ENCODE assay signal across 15 cellular contexts in genomic region chr14:85572845-85573244, GRCh38. TPM values are rescaled to one million over a fixed set of nuclear protein-coding genes. Genes with fewer than 3 reads are reported as not detected.
DNase-seq lines count a peak whose midpoint lies in the region; ATAC-seq and TF ChIP-seq lines count a peak whose summit lies in the region.
"Had no signal": no experiment of that assay in that cellular context is flagged by ENCODE, and none has a peak within 500 bp of the region (broad histone marks: within the 10 kb centered on the region; RNA-seq: fewer than 3 reads in every experiment).

No MANE protein-coding gene starts in this region.

- H3K27ac ChIP-seq in breast epithelium (no peak overlapping the region), temporal lobe (ENCODE audit: low read depth, low read length) (peak overlapping the region; percentile 6)
- H3K27ac ChIP-seq: thoracic aorta, WERI-Rb-1 had no signal

- no peak overlapping the region for H3K4me3 ChIP-seq in breast epithelium
- H3K4me3 ChIP-seq: thoracic aorta had no signal

- POLR2A ChIA-PET in MCF 10A (lab: Yijun Ruan, JAX), result interaction anchor here (0.7 to 1.3 kb wide), 3 partner anchors 10 to 42 kb away, joined by 3 to 4 read pairs (median 3); no protein-coding TSS in a partner anchor

- TF ChIP-seq CTCF in MCF 10A (IDR thresholded peaks at IDR 0.05; ENCODE audit: unreplicated experiment) (no peak), breast epithelium (IDR thresholded peaks at IDR 0.05) (no peak)

- H3K27me3 ChIP-seq in breast epithelium, result no peaks in the 10 kb centered on the region

- H3K27me3 Mint-ChIP-seq in MCF 10A (ENCODE audit: insufficient read depth, unreplicated experiment), result no peaks in the 10 kb centered on the region

- DNase-seq in MCF 10A (ENCODE audit: unreplicated experiment) (peak; percentile 73), breast epithelium (ENCODE audit: low spot score in 2 of 2) (no peak), SW 1271 (lab: John Stamatoyannopoulos, UW) (peak; percentile 55 to 77), foreskin melanocyte (peak; percentile 42), mesenteric fat pad (ENCODE audit: low spot score) (no peak)
- DNase-seq: activated gamma-delta T cell treated with Interleukin-2 at 50 U/mL for 16 hours; effector memory CD4-positive, alpha-beta T cell; NCI-H2081; occipital lobe; stimulated activated CD4-positive, alpha-beta T cell treated with anti-CD3 and anti-CD28 coated beads, Interleukin-4, amount 100 ng/mL, for 4 hours; WERI-Rb-1 had no signal

- intact Hi-C loops in MCF 10A (cut with micrococcal nuclease), result no loop called here
- intact Hi-C loops in breast epithelium (cut with DNase I; ENCODE audit: low total_unique reads), result no loop called here

- no peaks in the 10 kb centered on the region for H3K36me3 ChIP-seq in breast epithelium
- H3K36me3 ChIP-seq: thoracic aorta, WERI-Rb-1 had no signal

- no peak for ATAC-seq in HG02938 (IDR thresholded peaks at IDR 0.05; ENCODE audit: unreplicated experiment)
- no peak for ATAC-seq in HG02642 (IDR thresholded peaks at IDR 0.05; ENCODE audit: poor library complexity, unreplicated experiment)

- peaks cover 10% of the 10 kb centered on the region for H3K4me1 Mint-ChIP-seq in MCF 10A (ENCODE audit: insufficient read depth, unreplicated experiment)

- H3K9me3 Mint-ChIP-seq in MCF 10A (ENCODE audit: unreplicated experiment), result no peaks in the 10 kb centered on the region

- TF ChIP-seq POLR2A in breast epithelium (IDR thresholded peaks at IDR 0.05), result no peak

- CTCF ChIA-PET in MCF 10A (lab: Yijun Ruan, JAX), result interaction anchor here (0.6 to 1.4 kb wide), 4 partner anchors 21 to 205 kb away, joined by 3 to 5 read pairs (median 3); no protein-coding TSS in a partner anchor

- H3K27ac Mint-ChIP-seq in MCF 10A (ENCODE audit: low read depth, unreplicated experiment), result peak overlapping the region; percentile 59

- no peaks in the 10 kb centered on the region for H3K4me1 ChIP-seq in breast epithelium

- no TSS peak for BruUV-seq in MCF 10A (replicated peaks; lab: Mats Ljungman, UMichigan)

- H3K36me3 Mint-ChIP-seq in MCF 10A (ENCODE audit: insufficient read depth, unreplicated experiment), result peaks cover 14% of the 10 kb centered on the region

- H3K4me3 Mint-ChIP-seq in MCF 10A (ENCODE audit: unreplicated experiment), result no peak overlapping the region

- H3K9me3 ChIP-seq in breast epithelium, result no peaks in the 10 kb centered on the region
- H3K9me3 ChIP-seq: thoracic aorta had no signal

RNA-seq across cellular contexts. Expression of gene FLRT2, which starts 42.9 kb away (rescaled TPM):
- total RNA-seq in MCF 10A (2022) (153 and 204 TPM in 2 replicates), breast epithelium (10 to 100 TPM in 2 of 3 donors, 1 to 10 TPM in 1; 5.2 to 12.6 (median 10.5) TPM), temporal lobe (56.8 TPM), mesenteric fat pad (20.0 TPM)

Comparison
In these comparisons a context has a peak if more than half of its experiments do, and no peak if none do; other contexts are left out.
1. DNase-seq: peak in MCF 10A (single experiment), SW 1271 (2 of 2) and foreskin melanocyte (single experiment); none in breast epithelium (0 of 2) and mesenteric fat pad (single experiment).